15 cellular contexts compared by ENCODE assay signal in the genomic region with DNA sequence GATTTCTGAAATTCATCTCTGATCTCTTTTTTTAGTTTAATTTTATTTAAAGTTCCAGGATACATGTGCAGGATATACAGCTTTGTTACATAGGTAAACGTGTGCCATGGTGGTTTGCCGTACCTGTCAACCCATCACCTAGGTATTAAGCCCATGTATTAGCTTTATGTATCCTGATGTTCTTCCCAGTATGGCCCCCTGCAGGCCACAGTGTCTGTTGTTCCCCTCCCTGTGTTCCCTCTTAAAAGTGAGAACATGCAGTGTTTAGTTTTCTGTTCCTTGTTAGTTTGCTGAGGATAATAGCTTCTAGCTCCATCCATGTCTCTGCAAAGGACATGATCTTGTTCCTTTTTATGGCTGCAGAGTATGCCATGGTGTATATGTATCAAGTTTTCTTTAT.
DNase-seq lines count a peak whose midpoint lies in the region; ATAC-seq and TF ChIP-seq lines count a peak whose summit lies in the region.
"Had no signal": no experiment of that assay in that cellular context is flagged by ENCODE, and none has a peak within 500 bp of the region (broad histone marks: within the 10 kb centered on the region; RNA-seq: fewer than 3 reads in every experiment).

No MANE protein-coding gene starts in this region.

- ATAC-seq in heart left ventricle (no peak), IMR-90 (ENCODE audit: low read depth) (no peak), HG03135 (IDR thresholded peaks at IDR 0.05; ENCODE audit: unreplicated experiment) (no peak)

- no peak overlapping the region for H2AK9ac ChIP-seq in IMR-90 (replicated peaks; ENCODE audit: low read depth, low read length, poor library complexity)

- TF ChIP-seq RAD21 in IMR-90 (IDR thresholded peaks at IDR 0.05; ENCODE audit: low read length) = no peak

- no peak overlapping the region for H3K4me2 ChIP-seq in IMR-90 (ENCODE audit: low read depth, low read length)

- H3K79me1 ChIP-seq in IMR-90 (ENCODE audit: low read depth in 1 of 2, low read length in 2 of 2) = peaks cover 35 to 56% of the 10 kb centered on the region in 2 experiments

- H4K91ac ChIP-seq in IMR-90 (ENCODE audit: insufficient read depth, low read depth, low read length) = no peak overlapping the region

- TF ChIP-seq CTCF in left ventricle myocardium inferior (IDR thresholded peaks at IDR 0.05; ENCODE audit: borderline replicate concordance) (peak; percentile 10), heart left ventricle (IDR thresholded peaks at IDR 0.05) (no peak), IMR-90 (conservative IDR thresholded peaks at IDR 0.05; ENCODE audit: low read depth, low read length) (no peak), choroid plexus epithelial cell (conservative IDR thresholded peaks at IDR 0.05; ENCODE audit: low read depth, low read length) (peak; percentile 32), retinal pigment epithelial cell (conservative IDR thresholded peaks at IDR 0.05; ENCODE audit: low read depth, low read length) (peak; percentile 15)

- H2AK5ac ChIP-seq in IMR-90 (ENCODE audit: low read depth, low read length) = no peak overlapping the region

- intact Hi-C loops in left ventricle myocardium inferior (cut with micrococcal nuclease) (no loop called here), heart left ventricle (cut with DNase I) (loop anchor here in 1 of 10 donors (2.0 kb wide), 1 partner anchor 35 kb away; no protein-coding TSS in a partner anchor), IMR-90 (cut with micrococcal nuclease) (no loop called here)

- no peaks in the 10 kb centered on the region for H4K20me1 ChIP-seq in IMR-90 (ENCODE audit: insufficient read depth, low read length)

- WGBS in heart left ventricle, 4 donors = 91 to 96% (median 95%) methylated on average over 2 of the region's 2 CpGs
- no CpG with 5 or more reads among the region's 2 CpGs for WGBS in IMR-90 (ENCODE audit: extremely low coverage in 2 of 2, insufficient read length in 1 of 2), 2 experiments

- H4K5ac ChIP-seq in IMR-90 (ENCODE audit: low read depth, low read length) = no peak overlapping the region

- H3K27me3 ChIP-seq in left ventricle myocardium inferior (ENCODE audit: low read depth) (no peaks in the 10 kb centered on the region), heart left ventricle (no peaks in the 10 kb centered on the region), IMR-90 (ENCODE audit: control insufficient read depth, insufficient read depth, low read length) (no peaks in the 10 kb centered on the region)

- DNase-seq in left ventricle myocardium inferior = no peak
- no peak for DNase-seq in heart left ventricle
- no peak for DNase-seq in IMR-90
- DNase-seq in choroid plexus epithelial cell (ENCODE audit: low read depth) = no peak
- DNase-seq in retinal pigment epithelial cell (ENCODE audit: low read depth) = no peak
- no peak for DNase-seq in KG1 (lab: John Stamatoyannopoulos, UW)
- DNase-seq in midbrain (lab: John Stamatoyannopoulos, UW) = no peak
- DNase-seq: DMS79 treated with DMSO at 0.1 percent for 48 hours, KBM-7, NCI-H1694 treated with DMSO at 0.1 percent for 48 hours, NCI-H748 treated with DMSO at 0.1 percent for 48 hours, OCI-M1, SHP77 treated with DMSO at 0.1 percent for 48 hours had no signal

- H2AFZ ChIP-seq in IMR-90 (replicated peaks; ENCODE audit: low read length, poor library complexity) = no peak overlapping the region

- H2BK120ac ChIP-seq in IMR-90 (ENCODE audit: low read depth, low read length) = no peak overlapping the region

- H3K9me1 ChIP-seq in IMR-90 (ENCODE audit: insufficient read depth, low read length) = peaks cover 4% of the 10 kb centered on the region; the same call in 1 of the 2 replicates

- no peak overlapping the region for H3K4me3 ChIP-seq in left ventricle myocardium inferior
- no peak overlapping the region for H3K4me3 ChIP-seq in heart left ventricle
- H3K4me3 ChIP-seq in IMR-90 (ENCODE audit: insufficient read depth, low read depth, low read length) = no peak overlapping the region
- no peak overlapping the region for H3K4me3 ChIP-seq in choroid plexus epithelial cell (ENCODE audit: low read depth, low read length)
- H3K4me3 ChIP-seq in retinal pigment epithelial cell (ENCODE audit: low read length) = no peak overlapping the region
- H3K4me3 ChIP-seq: HAP-1 had no signal

- no peak overlapping the region for H3K18ac ChIP-seq in IMR-90 (ENCODE audit: low read depth, low read length)

- in situ Hi-C loops in IMR-90 (cut with MboI; ENCODE audit: low sequenced_read_pairs) = no loop called here

- no peak overlapping the region for H3K4ac ChIP-seq in IMR-90 (ENCODE audit: low read depth, low read length)

- H3K9me3 ChIP-seq in left ventricle myocardium inferior (replicated peaks) = peaks cover 13% of the 10 kb centered on the region
- H3K9me3 ChIP-seq in heart left ventricle = no peaks in the 10 kb centered on the region
- 0 out of 2 replicates have a peak, but pooled peaks cover 3% of the 10 kb centered on the region for H3K9me3 ChIP-seq in IMR-90 (ENCODE audit: control insufficient read depth, insufficient read depth, low read length)
- H3K9me3 ChIP-seq: HAP-1 had no signal

- H2BK15ac ChIP-seq in IMR-90 (ENCODE audit: low read depth, low read length) = no peak overlapping the region

- no peak overlapping the region for H3K14ac ChIP-seq in IMR-90 (replicated peaks; ENCODE audit: low read depth, low read length)

- POLR2A ChIA-PET in IMR-90 (lab: Charles Lee; ENCODE audit: unreplicated experiment) = no interaction called here

- no peak overlapping the region for H2BK5ac ChIP-seq in IMR-90 (ENCODE audit: low read depth, low read length, poor library complexity, severe bottlenecking)

- no peak overlapping the region for H4K8ac ChIP-seq in IMR-90 (ENCODE audit: low read depth in 2 of 2, low read length in 2 of 2)

- peaks cover 58% of the 10 kb centered on the region for H3K4me1 ChIP-seq in left ventricle myocardium inferior
- H3K4me1 ChIP-seq in heart left ventricle = peaks cover 0 to 46% (median 22%) of the 10 kb centered on the region in 12 donors
- peaks cover 5% of the 10 kb centered on the region for H3K4me1 ChIP-seq in IMR-90 (ENCODE audit: control insufficient read depth, insufficient read depth, low read length)
- H3K4me1 ChIP-seq: HAP-1 had no signal

- H3K27ac ChIP-seq in left ventricle myocardium inferior (replicated peaks) (no peak overlapping the region), heart left ventricle (no peak overlapping the region), IMR-90 (ENCODE audit: insufficient read depth, low read length) (no peak overlapping the region)

- H3K36me3 ChIP-seq in left ventricle myocardium inferior = peaks cover 18% of the 10 kb centered on the region
- H3K36me3 ChIP-seq in heart left ventricle = peaks cover 0 to 30% (median 0%) of the 10 kb centered on the region in 9 donors
- H3K36me3 ChIP-seq in IMR-90 (ENCODE audit: control insufficient read depth, insufficient read depth, low read length) = peaks cover 7% of the 10 kb centered on the region
- H3K36me3 ChIP-seq: HAP-1 had no signal

- no peak for TF ChIP-seq POLR2A in heart left ventricle (IDR thresholded peaks at IDR 0.05)
- no peak for TF ChIP-seq POLR2A in IMR-90 (IDR thresholded peaks at IDR 0.05; ENCODE audit: low read depth, low read length)

- no peak overlapping the region for H2BK20ac ChIP-seq in IMR-90 (ENCODE audit: low read depth, low read length)

- H3K56ac ChIP-seq in IMR-90 (ENCODE audit: extremely low read depth, insufficient read depth, low read length) = no peak overlapping the region

- BruUV-seq in IMR-90 (replicated peaks; lab: Mats Ljungman, UMichigan) = no TSS peak

- H3K23ac ChIP-seq in IMR-90 (ENCODE audit: low read depth, low read length) = 0 out of 2 replicates have a peak overlapping the region, but pooled peaks have one; percentile 52

- H3K9ac ChIP-seq in IMR-90 (ENCODE audit: low read depth, low read length) = no peak overlapping the region

- dilution Hi-C loops in IMR-90 (cut with HindIII; ENCODE audit: low sequenced_read_pairs, unreplicated experiment) = no loop called here

- CTCF ChIA-PET in IMR-90 (lab: Yijun Ruan, JAX) = no interaction called here

TF ChIP-seq in IMR-90, 13 proteins besides CTCF, POLR2A, EP300 and RAD21:
- TF ChIP-seq MXI1 (IDR thresholded peaks at IDR 0.05; ENCODE audit: borderline replicate concordance, low read depth, low read length) = no peak
- TF ChIP-seq RCOR1 (IDR thresholded peaks at IDR 0.05; ENCODE audit: insufficient replicate concordance, low read length) = no peak
- no peak for TF ChIP-seq NFE2L2 (IDR thresholded peaks at IDR 0.05; ENCODE audit: low read depth, low read length)
- TF ChIP-seq CHD1 (IDR thresholded peaks at IDR 0.05; ENCODE audit: low read depth, low read length) = no peak
- no peak for TF ChIP-seq RFX5 (IDR thresholded peaks at IDR 0.05; ENCODE audit: low read depth, low read length)
- no peak for TF ChIP-seq MAZ (IDR thresholded peaks at IDR 0.05; ENCODE audit: borderline replicate concordance, low read depth, low read length)
- TF ChIP-seq BHLHE40 (IDR thresholded peaks at IDR 0.05; ENCODE audit: low read depth, low read length) = no peak
- no peak for TF ChIP-seq FOS (IDR thresholded peaks at IDR 0.05; ENCODE audit: low read depth, low read length)
- no peak for TF ChIP-seq ELK1 (IDR thresholded peaks at IDR 0.05; ENCODE audit: borderline replicate concordance, low read depth, low read length)

Comparison
In these comparisons a context has a peak if more than half of its experiments do, and no peak if none do; other contexts are left out.
1. CTCF ChIP-seq: peak in left ventricle myocardium inferior (single experiment), choroid plexus epithelial cell (single experiment) and retinal pigment epithelial cell (single experiment); none in heart left ventricle (0 of 12) and IMR-90 (single experiment).